Comparison of ENCODE assay signal across 10 cellular contexts in genomic region chr11:33920838-33921613, GRCh38. TPM values are rescaled to one million over a fixed set of nuclear protein-coding genes. Genes with fewer than 3 reads are reported as not detected.
DNase-seq lines count a peak whose midpoint lies in the region; ATAC-seq, FAIRE-seq and TF ChIP-seq lines count a peak whose summit lies in the region.
"Had no signal": no experiment of that assay in that cellular context is flagged by ENCODE, and none has a peak within 500 bp of the region (broad histone marks: within the 10 kb centered on the region; RNA-seq: fewer than 3 reads in every experiment).

No MANE protein-coding gene starts in this region.

- H3K27ac Mint-ChIP-seq in activated naive CD8-positive, alpha-beta T cell treated with anti-CD3 and anti-CD28 coated beads, Interleukin-2, amount 50 U/mL, for 24 hours = peak overlapping the region; percentile 39
- no peak overlapping the region for H3K27ac Mint-ChIP-seq in mesothelial cell of epicardium

- no peak for TF ChIP-seq POLR2A in GM12891 (IDR thresholded peaks at IDR 0.05; ENCODE audit: low read depth, low read length)

- H3K4me1 ChIP-seq in foreskin keratinocyte = no peaks in the 10 kb centered on the region

- ATAC-seq in GM19452 (IDR thresholded peaks at IDR 0.05; ENCODE audit: unreplicated experiment) = peak; percentile 90
- peak; percentile 91 for ATAC-seq in HG03135 (IDR thresholded peaks at IDR 0.05; ENCODE audit: unreplicated experiment)
- peak; percentile 94 for ATAC-seq in activated naive CD8-positive, alpha-beta T cell treated with anti-CD3 and anti-CD28 coated beads, Interleukin-2, amount 50 U/mL, for 24 hours
- ATAC-seq in foreskin keratinocyte = no peak

- peaks cover 50% of the 10 kb centered on the region for H3K27me3 ChIP-seq in foreskin keratinocyte

- peak; percentile 97 for FAIRE-seq in GM12891 (lab: Jason Lieb, UNC)

- TF ChIP-seq CTCF in foreskin keratinocyte (conservative IDR thresholded peaks at IDR 0.05) (no peak), mesothelial cell of epicardium (IDR thresholded peaks at IDR 0.05; ENCODE audit: unreplicated experiment) (no peak)

- peaks cover 17% of the 10 kb centered on the region for H3K4me1 Mint-ChIP-seq in activated naive CD8-positive, alpha-beta T cell treated with anti-CD3 and anti-CD28 coated beads, Interleukin-2, amount 50 U/mL, for 24 hours
- H3K4me1 Mint-ChIP-seq in mesothelial cell of epicardium = no peaks in the 10 kb centered on the region

- H3K27me3 Mint-ChIP-seq in activated naive CD8-positive, alpha-beta T cell treated with anti-CD3 and anti-CD28 coated beads, Interleukin-2, amount 50 U/mL, for 24 hours = peaks cover 62% of the 10 kb centered on the region
- peaks cover 21% of the 10 kb centered on the region for H3K27me3 Mint-ChIP-seq in mesothelial cell of epicardium (ENCODE audit: low read depth)

- peaks cover 9% of the 10 kb centered on the region for H3K9me3 Mint-ChIP-seq in activated naive CD8-positive, alpha-beta T cell treated with anti-CD3 and anti-CD28 coated beads, Interleukin-2, amount 50 U/mL, for 24 hours
- peaks cover 4% of the 10 kb centered on the region for H3K9me3 Mint-ChIP-seq in mesothelial cell of epicardium

- no peak for DNase-seq in GM12891 (ENCODE audit: insufficient read length, low spot score)
- peak; percentile 45 for DNase-seq in activated naive CD8-positive, alpha-beta T cell treated with anti-CD3 and anti-CD28 coated beads, Interleukin-2, amount 50 U/mL, for 24 hours
- DNase-seq in NCI-H510A treated with DMSO at 0.1 percent for 48 hours (lab: John Stamatoyannopoulos, UW) = no peak
- DNase-seq in NCI-H1105 (lab: John Stamatoyannopoulos, UW) = no peak
- DNase-seq in foreskin keratinocyte = no peak
- DNase-seq in mesothelial cell of epicardium (ENCODE audit: low spot score in 2 of 2, unreplicated experiment in 2 of 2) = no peak
- DNase-seq: NCI-H146 had no signal

- H3K4me3 Mint-ChIP-seq in activated naive CD8-positive, alpha-beta T cell treated with anti-CD3 and anti-CD28 coated beads, Interleukin-2, amount 50 U/mL, for 24 hours = peak overlapping the region; percentile 2
- no peak overlapping the region for H3K4me3 Mint-ChIP-seq in mesothelial cell of epicardium

- H3K36me3 Mint-ChIP-seq in activated naive CD8-positive, alpha-beta T cell treated with anti-CD3 and anti-CD28 coated beads, Interleukin-2, amount 50 U/mL, for 24 hours (ENCODE audit: low read depth) = peaks cover 2% of the 10 kb centered on the region
- peaks cover 2% of the 10 kb centered on the region for H3K36me3 Mint-ChIP-seq in mesothelial cell of epicardium

- no peak overlapping the region for H3K27ac ChIP-seq in foreskin keratinocyte

TF ChIP-seq in GM12891, 5 proteins besides CTCF, POLR2A, EP300 and RAD21:
- TF ChIP-seq SPI1 (IDR thresholded peaks at IDR 0.05; ENCODE audit: low read depth, low read length) (peak; percentile 74), POU2F2 (IDR thresholded peaks at IDR 0.05; ENCODE audit: low read depth, low read length) (peak; percentile 98), TAF1 (IDR thresholded peaks at IDR 0.05; ENCODE audit: low read depth, low read length) (no peak), PAX5 (IDR thresholded peaks at IDR 0.05; ENCODE audit: insufficient read depth, low read length, severe bottlenecking) (no peak), POLR2AphosphoS5 (IDR thresholded peaks at IDR 0.05; ENCODE audit: low read depth, low read length) (0 out of 2 replicates have a peak, but pooled peaks have one; percentile 38)

RNA-seq across cellular contexts. Expression of gene LMO2, which starts 29.1 kb away (rescaled TPM):
- polyA plus RNA-seq in GM12891 (2012; ENCODE audit: low read depth, missing spikeins) = 24.5 TPM
- total RNA-seq in foreskin keratinocyte (1.6 and 1.7 TPM in 2 replicates), mesothelial cell of epicardium (2.9 to 4.5 TPM (median 3.9 TPM) in 3 replicates)
- 1.9 TPM in 2 replicates for polyA plus RNA-seq in foreskin keratinocyte
- total RNA-seq: G401 had no signal
